ENCODE assay signal across 9 cellular contexts in genomic region chr15:40096094-40096876, GRCh38. TPM values are rescaled to one million over a fixed set of nuclear protein-coding genes. Genes with fewer than 3 reads are reported as not detected.
A peak's percentile ranks its signal among the peaks of the same experiment; 100 is the strongest.
DNase-seq lines count a peak whose midpoint lies in the region; ATAC-seq lines count a peak whose summit lies in the region.
"Had no signal": no experiment of that assay in that cellular context is flagged by ENCODE, and none has a peak within 500 bp of the region (broad histone marks: within the 10 kb centered on the region; RNA-seq: fewer than 3 reads in every experiment).

No MANE protein-coding gene starts in this region.

- peak overlapping the region; percentile 39 for H3K27ac Mint-ChIP-seq in activated T-cell treated with anti-CD3 and anti-CD28 coated beads, Interleukin-2, amount 50 U/mL, for 72 hours

- peaks cover 0 to 5% of the 10 kb centered on the region in 2 donors for H3K36me3 Mint-ChIP-seq in activated T-cell treated with anti-CD3 and anti-CD28 coated beads, Interleukin-2, amount 50 U/mL, for 72 hours (ENCODE audit: insufficient read depth in 2 of 2)

- H3K36me3 ChIP-seq in rectal smooth muscle tissue (ENCODE audit: control insufficient read depth, insufficient read depth, low read length), result peaks cover 3% of the 10 kb centered on the region

- H3K9ac ChIP-seq in rectal smooth muscle tissue (ENCODE audit: low read length), result no peak overlapping the region

- H3K27me3 Mint-ChIP-seq in activated T-cell treated with anti-CD3 and anti-CD28 coated beads, Interleukin-2, amount 50 U/mL, for 72 hours (ENCODE audit: low read depth), result no peaks in the 10 kb centered on the region

- peak overlapping the region; percentile 51 for H3K27ac ChIP-seq in rectal smooth muscle tissue (ENCODE audit: low read depth, low read length)

- H3K4me3 Mint-ChIP-seq in activated T-cell treated with anti-CD3 and anti-CD28 coated beads, Interleukin-2, amount 50 U/mL, for 72 hours, result peak overlapping the region; percentile 7 to 13

- H3K9me3 Mint-ChIP-seq in activated T-cell treated with anti-CD3 and anti-CD28 coated beads, Interleukin-2, amount 50 U/mL, for 72 hours, result no peaks in the 10 kb centered on the region

- no peak for DNase-seq in activated T-cell treated with anti-CD3 and anti-CD28 coated beads, Interleukin-2, amount 50 U/mL, for 72 hours
- DNase-seq in NCI-H226 (no peak), Kasumi-1 (lab: John Stamatoyannopoulos, UW) (no peak), superior temporal gyrus (ENCODE audit: extremely low spot score) (no peak)
- no peak for DNase-seq in NK-92 treated with Interleukin-12 subunit alpha and Interleukin-12 subunit beta, amount 100 ng/mL, for 24 hours (lab: John Stamatoyannopoulos, UW)

- peaks cover 82% of the 10 kb centered on the region for H3K4me1 Mint-ChIP-seq in activated T-cell treated with anti-CD3 and anti-CD28 coated beads, Interleukin-2, amount 50 U/mL, for 72 hours (ENCODE audit: low read depth)

- ATAC-seq in GM18867 (IDR thresholded peaks at IDR 0.05; ENCODE audit: unreplicated experiment) (peak; percentile 51), HG02588 (IDR thresholded peaks at IDR 0.05; ENCODE audit: unreplicated experiment) (peak; percentile 36)
- no peak for ATAC-seq in activated T-cell treated with anti-CD3 and anti-CD28 coated beads, Interleukin-2, amount 50 U/mL, for 72 hours (replicated peaks in 1 of 2)

- peaks cover 85% of the 10 kb centered on the region for H3K4me1 ChIP-seq in rectal smooth muscle tissue (ENCODE audit: control insufficient read depth, insufficient read depth, low read length)

- H3K27me3 ChIP-seq in rectal smooth muscle tissue (ENCODE audit: control insufficient read depth, insufficient read depth, low read length), result no peaks in the 10 kb centered on the region

- H3K4me3 ChIP-seq in rectal smooth muscle tissue (ENCODE audit: low read length), result no peak overlapping the region
- H3K4me3 ChIP-seq: lung had no signal

RNA-seq across cellular contexts. Expression of gene BMF, which starts 12.4 kb away (rescaled TPM):
- 10 to 100 TPM; 23.7 to 25.9 TPM for total RNA-seq in activated T-cell treated with anti-CD3 and anti-CD28 coated beads, Interleukin-2, amount 50 U/mL, for 72 hours

RNA-seq across cellular contexts. Expression of gene SRP14, which starts 57.3 kb away (rescaled TPM):
- 100 to 1,000 TPM; 102 to 117 TPM for total RNA-seq in activated T-cell treated with anti-CD3 and anti-CD28 coated beads, Interleukin-2, amount 50 U/mL, for 72 hours

Comparison
In these comparisons a context has a peak if more than half of its experiments do, and no peak if none do; other contexts are left out.
1. ATAC-seq: peak in GM18867 (single experiment) and HG02588 (single experiment); none in activated T-cell treated with anti-CD3 and anti-CD28 coated beads, Interleukin-2, amount 50 U/mL, for 72 hours (0 of 2).